In the genomic region with DNA sequence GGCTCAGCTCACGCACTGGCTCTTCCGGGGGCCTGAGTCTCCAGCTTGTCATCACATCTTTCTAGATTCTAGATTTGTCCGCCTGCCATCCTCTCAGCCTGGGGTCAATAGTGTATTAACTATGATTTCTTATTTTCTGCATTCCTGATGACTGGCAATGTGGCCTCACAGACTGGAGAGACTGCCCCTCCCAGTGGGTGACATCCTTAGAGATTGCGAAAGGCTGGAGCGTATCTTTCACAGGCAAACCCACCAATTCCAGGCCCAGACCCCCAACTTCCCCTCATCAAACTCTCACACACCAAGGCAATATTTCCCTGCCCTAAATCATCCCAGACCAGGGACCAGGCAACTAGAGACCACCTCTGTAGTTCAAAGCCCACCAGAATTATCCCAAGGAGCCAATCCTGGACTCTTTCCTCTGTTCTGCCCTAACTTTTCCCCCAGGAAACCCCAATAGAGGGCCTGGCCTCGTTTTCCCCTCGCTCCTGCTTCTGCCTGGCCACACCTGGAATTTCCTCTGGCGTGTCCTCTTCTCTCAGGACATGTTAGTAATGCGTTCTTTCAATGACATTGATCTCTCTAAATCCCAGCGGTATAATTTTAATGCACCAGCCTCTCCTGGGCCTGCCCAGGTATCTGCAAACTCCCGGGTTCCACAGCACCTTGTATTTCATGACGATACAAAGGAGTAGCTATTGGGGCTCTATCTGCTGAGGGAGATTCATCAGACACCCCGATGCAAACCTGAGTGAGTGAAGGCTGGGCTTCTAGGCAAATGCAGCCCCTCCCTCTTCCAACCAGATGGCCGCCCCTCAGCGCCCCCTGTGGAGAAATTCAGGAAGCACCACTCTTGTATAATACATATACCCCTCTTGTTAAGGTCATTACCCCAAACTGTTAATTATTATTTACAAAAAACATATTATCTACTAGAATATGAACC, we compare ENCODE assay signal across 11 cellular contexts. TPM values are rescaled to one million over a fixed set of nuclear protein-coding genes. Genes with fewer than 3 reads are reported as not detected.
DNase-seq lines count a peak whose midpoint lies in the region; ATAC-seq and TF ChIP-seq lines count a peak whose summit lies in the region.
"Had no signal": no experiment of that assay in that cellular context is flagged by ENCODE, and none has a peak within 500 bp of the region (broad histone marks: within the 10 kb centered on the region; RNA-seq: fewer than 3 reads in every experiment).

No MANE protein-coding gene starts in this region.

- no peak overlapping the region for H3K27ac Mint-ChIP-seq in neural crest cell (ENCODE audit: unreplicated experiment)
- H3K27ac Mint-ChIP-seq: natural killer cell had no signal

- DNase-seq in NCI-H510A treated with DMSO at 0.1 percent for 48 hours (lab: John Stamatoyannopoulos, UW) = peak; percentile 85
- DNase-seq in NCI-H510A (lab: John Stamatoyannopoulos, UW) = no peak
- peak; percentile 39 for DNase-seq in astrocyte of the hippocampus (ENCODE audit: low read depth, low spot score)
- DNase-seq in neural crest cell (ENCODE audit: low read depth, low spot score) = peak; percentile 60
- DNase-seq: amniotic stem cell, natural killer cell had no signal

- H3K27ac ChIP-seq in KMS-11 = no peak overlapping the region
- H3K27ac ChIP-seq: suprapubic skin had no signal

- no peak overlapping the region for H3K4me2 ChIP-seq in KMS-11

- no peaks in the 10 kb centered on the region for H3K4me1 ChIP-seq in KMS-11 (ENCODE audit: low read depth, poor library complexity, severe bottlenecking)

- ATAC-seq in HG03025 (IDR thresholded peaks at IDR 0.05; ENCODE audit: low FRiP score, unreplicated experiment) (no peak), HG03432 (IDR thresholded peaks at IDR 0.05; ENCODE audit: unreplicated experiment) (no peak), GM19455 (IDR thresholded peaks at IDR 0.05; ENCODE audit: unreplicated experiment) (no peak)

- H3K9ac ChIP-seq in KMS-11 = no peak overlapping the region

- peak; percentile 54; the same call in 1 of the 2 replicates for TF ChIP-seq CTCF in KMS-11 (conservative IDR thresholded peaks at IDR 0.05; ENCODE audit: low read depth, low read length)
- TF ChIP-seq CTCF in neural crest cell (conservative IDR thresholded peaks at IDR 0.05) = peak; percentile 64

- H2AFZ ChIP-seq in KMS-11 (ENCODE audit: low read depth) = no peak overlapping the region

- peaks cover 42% of the 10 kb centered on the region for H3K27me3 Mint-ChIP-seq in neural crest cell (ENCODE audit: low read depth)

- H4K20me1 ChIP-seq in KMS-11 (ENCODE audit: insufficient read depth) = no peaks in the 10 kb centered on the region

- H3K4me1 Mint-ChIP-seq in neural crest cell = peaks cover 11% of the 10 kb centered on the region
- H3K4me1 Mint-ChIP-seq: natural killer cell had no signal

- H3K36me3 Mint-ChIP-seq in neural crest cell (ENCODE audit: low read depth) = peaks cover 4% of the 10 kb centered on the region
- H3K36me3 Mint-ChIP-seq: natural killer cell had no signal

- no peaks in the 10 kb centered on the region for H3K9me3 Mint-ChIP-seq in neural crest cell
- H3K9me3 Mint-ChIP-seq: natural killer cell had no signal

- peak overlapping the region; percentile 28 for H3K4me3 Mint-ChIP-seq in neural crest cell
- H3K4me3 Mint-ChIP-seq: natural killer cell had no signal

- H3K79me2 ChIP-seq in KMS-11 (ENCODE audit: insufficient read depth, low read depth) = no peaks in the 10 kb centered on the region

- H3K27me3 ChIP-seq in KMS-11 (ENCODE audit: insufficient read depth, low read depth) = no peaks in the 10 kb centered on the region

- H3K4me3 ChIP-seq in KMS-11 (IDR thresholded peaks at IDR 0.05; ENCODE audit: insufficient read depth, low read depth, low read length) = no peak overlapping the region
- H3K4me3 ChIP-seq: suprapubic skin had no signal

- no peaks in the 10 kb centered on the region for H3K36me3 ChIP-seq in KMS-11 (ENCODE audit: insufficient read depth)
- H3K36me3 ChIP-seq: suprapubic skin had no signal

RNA-seq across cellular contexts. Expression of a gene that starts 2.4 kb away (rescaled TPM):
- total RNA-seq in neural crest cell = 0.93 and 1.1 TPM in 2 replicates
- total RNA-seq: natural killer cell, suprapubic skin had no signal
